Comparison of ENCODE assay signal across 15 cellular contexts in genomic region chr11:8233691-8234424, GRCh38. TPM values are rescaled to one million over a fixed set of nuclear protein-coding genes. Genes with fewer than 3 reads are reported as not detected.
DNase-seq lines count a peak whose midpoint lies in the region; TF ChIP-seq lines count a peak whose summit lies in the region.
"Had no signal": no experiment of that assay in that cellular context is flagged by ENCODE, and none has a peak within 500 bp of the region (broad histone marks: within the 10 kb centered on the region; RNA-seq: fewer than 3 reads in every experiment).

No MANE protein-coding gene starts in this region.

- H3K4me1 Mint-ChIP-seq in Caco-2 (ENCODE audit: low read depth, unreplicated experiment), result no peaks in the 10 kb centered on the region
- H3K4me1 Mint-ChIP-seq in immature natural killer cell, result no peaks in the 10 kb centered on the region
- H3K4me1 Mint-ChIP-seq in activated T-cell treated with anti-CD3 and anti-CD28 coated beads, Interleukin-2, amount 50 U/mL, for 24 hours (ENCODE audit: low read depth), result peaks cover 7% of the 10 kb centered on the region

- no peak for TF ChIP-seq CTCF in choroid plexus epithelial cell (conservative IDR thresholded peaks at IDR 0.05; ENCODE audit: low read depth, low read length)
- no peak for TF ChIP-seq CTCF in Caco-2 (IDR thresholded peaks at IDR 0.05; ENCODE audit: insufficient read depth in 1 of 2, low read depth in 1 of 2, low read length in 1 of 2, severe bottlenecking in 1 of 2, unreplicated experiment in 1 of 2)

- POLR2A ChIA-PET in Caco-2 (lab: Charles Lee), result no interaction called here

- H3K9me3 ChIP-seq in Caco-2, result no peaks in the 10 kb centered on the region
- H3K9me3 ChIP-seq: SJCRH30, transverse colon had no signal

- H3K27me3 Mint-ChIP-seq in Caco-2 (ENCODE audit: insufficient read depth, unreplicated experiment), result peaks cover 3% of the 10 kb centered on the region
- H3K27me3 Mint-ChIP-seq in immature natural killer cell (ENCODE audit: low read depth in 3 of 3), result peaks cover 0 to 2% (median 2%) of the 10 kb centered on the region in 3 donors
- H3K27me3 Mint-ChIP-seq in activated T-cell treated with anti-CD3 and anti-CD28 coated beads, Interleukin-2, amount 50 U/mL, for 24 hours, result no peaks in the 10 kb centered on the region

- no peaks in the 10 kb centered on the region for H3K36me3 ChIP-seq in Caco-2 (ENCODE audit: control insufficient read depth, insufficient read depth, low read length)
- H3K36me3 ChIP-seq: SJCRH30, transverse colon had no signal

- no peaks in the 10 kb centered on the region for H3K36me3 Mint-ChIP-seq in Caco-2 (ENCODE audit: insufficient read depth, unreplicated experiment)
- no peaks in the 10 kb centered on the region for H3K36me3 Mint-ChIP-seq in immature natural killer cell
- no peaks in the 10 kb centered on the region for H3K36me3 Mint-ChIP-seq in activated T-cell treated with anti-CD3 and anti-CD28 coated beads, Interleukin-2, amount 50 U/mL, for 24 hours (ENCODE audit: low read depth)

- H3K9me3 Mint-ChIP-seq in Caco-2 (ENCODE audit: unreplicated experiment), result no peaks in the 10 kb centered on the region
- H3K9me3 Mint-ChIP-seq in immature natural killer cell, result no peaks in the 10 kb centered on the region
- H3K9me3 Mint-ChIP-seq in activated T-cell treated with anti-CD3 and anti-CD28 coated beads, Interleukin-2, amount 50 U/mL, for 24 hours, result no peaks in the 10 kb centered on the region
- H3K9me3 Mint-ChIP-seq: effector memory CD8-positive, alpha-beta T cell; GM23338 had no signal

- H3K4me3 ChIP-seq in choroid plexus epithelial cell (ENCODE audit: low read depth, low read length) (no peak overlapping the region), Caco-2 (ENCODE audit: low read depth, low read length) (no peak overlapping the region)
- H3K4me3 ChIP-seq: GM23338, SJCRH30, transverse colon had no signal

- H3K4me3 Mint-ChIP-seq in Caco-2 (ENCODE audit: unreplicated experiment) (no peak overlapping the region), immature natural killer cell (no peak overlapping the region)
- no peak overlapping the region for H3K4me3 Mint-ChIP-seq in activated T-cell treated with anti-CD3 and anti-CD28 coated beads, Interleukin-2, amount 50 U/mL, for 24 hours
- H3K4me3 Mint-ChIP-seq: effector memory CD8-positive, alpha-beta T cell; GM23338 had no signal

- BruUV-seq in Caco-2 (replicated peaks; lab: Mats Ljungman, UMichigan), result no TSS peak

- H3K27ac Mint-ChIP-seq in Caco-2 (ENCODE audit: unreplicated experiment), result no peak overlapping the region
- H3K27ac Mint-ChIP-seq in immature natural killer cell, result no peak overlapping the region
- no peak overlapping the region for H3K27ac Mint-ChIP-seq in activated T-cell treated with anti-CD3 and anti-CD28 coated beads, Interleukin-2, amount 50 U/mL, for 24 hours
- H3K27ac Mint-ChIP-seq: GM23338 had no signal

- CTCF ChIA-PET in Caco-2 (lab: Charles Lee), result interaction anchor here (1.1 kb wide), 1 partner anchor 30 kb away, joined by 3 read pairs; the partner anchor contains the start of gene LMO1

- no peaks in the 10 kb centered on the region; the same call in 1 of the 2 replicates for H3K27me3 ChIP-seq in Caco-2 (replicated peaks; ENCODE audit: control insufficient read depth, insufficient read depth, low read length)
- H3K27me3 ChIP-seq: SJCRH30, transverse colon had no signal

- intact Hi-C loops in Caco-2 (cut with micrococcal nuclease; ENCODE audit: unreplicated experiment), result no loop called here

- DNase-seq in ELR (ENCODE audit: low read depth), result peak; percentile 53
- peak; percentile 34 for DNase-seq in NCI-H446 treated with DMSO at 0.1 percent for 48 hours (lab: John Stamatoyannopoulos, UW)
- peak; percentile 42 for DNase-seq in choroid plexus epithelial cell (ENCODE audit: low read depth)
- peak; percentile 18 for DNase-seq in non-pigmented ciliary epithelial cell (ENCODE audit: low read depth)
- no peak for DNase-seq in COR-L47 (lab: John Stamatoyannopoulos, UW)
- no peak for DNase-seq in Caco-2
- no peak for DNase-seq in immature natural killer cell
- DNase-seq in activated T-cell treated with anti-CD3 and anti-CD28 coated beads, Interleukin-2, amount 50 U/mL, for 24 hours, result no peak
- DNase-seq: activated CD4-positive, alpha-beta T cell treated with anti-CD3 and anti-CD28 coated beads for 4 hours; activated naive CD4-positive, alpha-beta T cell treated with anti-CD3 and anti-CD28 coated beads, Interleukin-2, amount 50 U/mL, for 16 hours; effector memory CD8-positive, alpha-beta T cell; NCI-H1694 treated with DMSO at 0.1 percent for 48 hours; SJCRH30; transverse colon had no signal

- H3K4me1 ChIP-seq in Caco-2, result no peaks in the 10 kb centered on the region

RNA-seq across cellular contexts. Expression of gene LMO1, which starts 29.8 kb away (rescaled TPM):
- not detected in 2 replicates for total RNA-seq in Caco-2 (2022)
- polyA plus RNA-seq in immature natural killer cell, result not detected
- total RNA-seq: GM23338, transverse colon had no signal

Comparison
In these comparisons a context has a peak if more than half of its experiments do, and no peak if none do; other contexts are left out.
1. DNase-seq: peak in ELR (single experiment), NCI-H446 treated with DMSO at 0.1 percent for 48 hours (single experiment), choroid plexus epithelial cell (single experiment) and non-pigmented ciliary epithelial cell (single experiment); none in COR-L47 (single experiment), Caco-2 (0 of 2), immature natural killer cell (0 of 3) and activated T-cell treated with anti-CD3 and anti-CD28 coated beads, Interleukin-2, amount 50 U/mL, for 24 hours (single experiment).